Comparison of ENCODE assay signal across 13 cellular contexts in the genomic region with DNA sequence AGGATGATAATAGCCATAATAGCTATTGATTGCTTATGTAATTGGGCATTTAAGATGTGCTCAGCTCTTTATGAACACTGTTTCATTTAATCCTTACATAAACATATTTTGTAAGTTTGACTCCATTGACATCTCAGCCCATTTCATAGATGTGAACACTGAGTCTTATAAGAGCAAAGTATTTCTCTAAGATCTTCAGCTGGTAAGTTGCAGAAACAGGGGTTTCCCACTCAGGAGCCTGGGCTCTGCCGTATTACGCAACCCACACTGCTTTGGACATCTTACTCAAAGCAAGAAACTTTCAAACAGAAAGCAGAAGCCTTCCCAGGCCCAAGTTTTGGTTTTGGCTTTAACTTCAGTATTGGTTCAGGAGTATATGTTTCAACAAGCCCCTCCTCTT.
DNase-seq lines count a peak whose midpoint lies in the region; ATAC-seq and TF ChIP-seq lines count a peak whose summit lies in the region.
"Had no signal": no experiment of that assay in that cellular context is flagged by ENCODE, and none has a peak within 500 bp of the region (broad histone marks: within the 10 kb centered on the region; RNA-seq: fewer than 3 reads in every experiment).

No MANE protein-coding gene starts in this region.

- no peak overlapping the region for H3K4me2 ChIP-seq in GM23248 (ENCODE audit: unreplicated experiment)
- H3K4me2 ChIP-seq in SK-N-SH: no peak overlapping the region
- H3K4me2 ChIP-seq: neural progenitor cell had no signal

- POLR2A ChIA-PET in SK-N-SH (lab: Yijun Ruan, JAX) (no interaction called here), RWPE1 (lab: Yijun Ruan, JAX; ENCODE audit: low non-redundant PET) (no interaction called here)

- ATAC-seq in GM18868 (IDR thresholded peaks at IDR 0.05; ENCODE audit: unreplicated experiment) (peak; percentile 96), HG03469 (IDR thresholded peaks at IDR 0.05; ENCODE audit: unreplicated experiment) (peak; percentile 94)
- ATAC-seq: Panc1 had no signal

- no peaks in the 10 kb centered on the region for H3K4me1 ChIP-seq in GM23248 (ENCODE audit: insufficient read depth)
- H3K4me1 ChIP-seq in testis: peaks cover 18% of the 10 kb centered on the region
- H3K4me1 ChIP-seq in SK-N-SH (ENCODE audit: control insufficient read depth in 1 of 2, insufficient read depth in 2 of 2, low read depth in 1 of 2, low read length in 1 of 2): peaks cover 0 to 7% of the 10 kb centered on the region in 2 experiments; a peak in 2 of 4 replicates

- no peak for TF ChIP-seq POLR2A in testis (IDR thresholded peaks at IDR 0.05)

- H3K36me3 ChIP-seq in GM23248 (ENCODE audit: low read depth) (no peaks in the 10 kb centered on the region), testis (ENCODE audit: low read depth, missing control alignments) (no peaks in the 10 kb centered on the region), SK-N-SH (replicated peaks in 1 of 2; ENCODE audit: control insufficient read depth in 1 of 2, insufficient read depth in 2 of 2, low read length in 1 of 2) (no peaks in the 10 kb centered on the region)
- H3K36me3 ChIP-seq: neural progenitor cell had no signal

- H3F3A ChIP-seq in GM23248 (ENCODE audit: insufficient read depth) (no peaks in the 10 kb centered on the region), SK-N-SH (replicated peaks; ENCODE audit: insufficient read depth) (no peaks in the 10 kb centered on the region)

- H3K9me2 ChIP-seq in GM23248 (ENCODE audit: insufficient read depth) (no peaks in the 10 kb centered on the region), SK-N-SH (no peaks in the 10 kb centered on the region)

- peak; percentile 4 for DNase-seq in GM23248
- DNase-seq in fibroblast of the aortic adventitia (ENCODE audit: low read depth): peak; percentile 31
- no peak for DNase-seq in testis
- no peak for DNase-seq in AG20443 (ENCODE audit: low spot score)
- DNase-seq in SK-N-SH: no peak
- DNase-seq in RWPE1 (ENCODE audit: low spot score): no peak
- DNase-seq: activated CD4-positive, alpha-beta T cell treated with anti-CD3 and anti-CD28 coated beads, Interleukin-2, amount 50 U/mL, for 1 hour; activated naive CD8-positive, alpha-beta T cell treated with anti-CD3 and anti-CD28 coated beads, Interleukin-2, amount 10 ng/mL, durations not matched to agents 7 days and 5 days; immature natural killer cell had no signal

- WGBS in GM23248 (ENCODE audit: low coverage in 1 of 2, low lambda C conversion rate in 2 of 2, missing lambda C conversion rate in 2 of 2), 2 experiments: 93 to 100% methylated on average over 2 of the region's 2 CpGs
- WGBS in testis, 2 donors: 92% methylated on average over 2 of the region's 2 CpGs
- WGBS in SK-N-SH (ENCODE audit: low lambda C conversion rate): 88% methylated on average over 2 of the region's 2 CpGs

- H2AFZ ChIP-seq in GM23248 (no peak overlapping the region), SK-N-SH (ENCODE audit: low read depth) (no peak overlapping the region)
- H2AFZ ChIP-seq: neural progenitor cell had no signal

- CTCF ChIA-PET in SK-N-SH (lab: Yijun Ruan, JAX) (no interaction called here), RWPE1 (lab: Yijun Ruan, JAX) (interaction anchor here (0.6 kb wide), 1 partner anchor 147 kb away, joined by 3 read pairs; no protein-coding TSS in a partner anchor)

- no peak for TF ChIP-seq EP300 in SK-N-SH (IDR thresholded peaks at IDR 0.05; ENCODE audit: borderline replicate concordance in 1 of 2, low read depth in 1 of 2, low read length in 1 of 2)

- in situ Hi-C loops in GM23248 (cut with MboI): no loop called here

- no peaks in the 10 kb centered on the region for H3K9me3 ChIP-seq in GM23248 (ENCODE audit: low read depth)
- H3K9me3 ChIP-seq in testis: no peaks in the 10 kb centered on the region
- H3K9me3 ChIP-seq in SK-N-SH: no peaks in the 10 kb centered on the region

- TF ChIP-seq CTCF in fibroblast of the aortic adventitia (IDR thresholded peaks at IDR 0.05; ENCODE audit: insufficient read depth, low read length): no peak
- no peak for TF ChIP-seq CTCF in testis (IDR thresholded peaks at IDR 0.05)
- no peak for TF ChIP-seq CTCF in SK-N-SH (IDR thresholded peaks at IDR 0.05)
- TF ChIP-seq CTCF in RWPE1 (conservative IDR thresholded peaks at IDR 0.05; ENCODE audit: low read depth): no peak

- H3K9ac ChIP-seq in GM23248 (no peak overlapping the region), SK-N-SH (no peak overlapping the region)
- H3K9ac ChIP-seq: neural progenitor cell had no signal

- intact Hi-C loops in testis (cut with DNase I; ENCODE audit: low total_unique reads): no loop called here

- no peak for TF ChIP-seq RAD21 in SK-N-SH (IDR thresholded peaks at IDR 0.05; ENCODE audit: low read length)

- H3K4me3 ChIP-seq in GM23248 (no peak overlapping the region), fibroblast of the aortic adventitia (ENCODE audit: low read depth, low read length) (no peak overlapping the region), testis (no peak overlapping the region), SK-N-SH (ENCODE audit: low read depth in 2 of 2, low read length in 1 of 2) (no peak overlapping the region)
- H3K4me3 ChIP-seq: neural progenitor cell had no signal

- H4K20me1 ChIP-seq in GM23248 (ENCODE audit: insufficient read depth) (no peaks in the 10 kb centered on the region), SK-N-SH (ENCODE audit: insufficient read depth) (no peaks in the 10 kb centered on the region)

- H3K79me2 ChIP-seq in GM23248 (ENCODE audit: insufficient read depth) (no peaks in the 10 kb centered on the region), SK-N-SH (ENCODE audit: insufficient read depth) (no peaks in the 10 kb centered on the region)

- H3K27ac ChIP-seq in GM23248 (no peak overlapping the region), testis (no peak overlapping the region), SK-N-SH (ENCODE audit: low read depth in 2 of 2, low read length in 1 of 2) (no peak overlapping the region), RWPE1 (no peak overlapping the region)
- H3K27ac ChIP-seq: neural progenitor cell had no signal

- H3K27me3 ChIP-seq in GM23248 (replicated peaks; ENCODE audit: insufficient read depth) (no peaks in the 10 kb centered on the region), testis (no peaks in the 10 kb centered on the region), SK-N-SH (ENCODE audit: insufficient read depth) (no peaks in the 10 kb centered on the region)
- H3K27me3 ChIP-seq: neural progenitor cell had no signal

TF ChIP-seq in SK-N-SH, 30 proteins besides CTCF, POLR2A, EP300 and RAD21 (continues in another document):
- TF ChIP-seq USF2 (IDR thresholded peaks at IDR 0.05; ENCODE audit: borderline replicate concordance, low read depth, low read length) (no peak), EZH2phosphoT487 (IDR thresholded peaks at IDR 0.05; ENCODE audit: borderline replicate concordance, low read depth) (no peak), RXRA (IDR thresholded peaks at IDR 0.05; ENCODE audit: borderline replicate concordance, low read depth) (no peak), NFIC (IDR thresholded peaks at IDR 0.05; ENCODE audit: borderline replicate concordance) (no peak), FOSL2 (IDR thresholded peaks at IDR 0.05; ENCODE audit: borderline replicate concordance, low read depth) (no peak), GATA2 (CRISPR knock-in tag; IDR thresholded peaks at IDR 0.05) (no peak), TEAD4 (IDR thresholded peaks at IDR 0.05; ENCODE audit: borderline replicate concordance, insufficient read depth) (no peak), CHD2 (IDR thresholded peaks at IDR 0.05; ENCODE audit: low read length, partially characterized antibody) (no peak), NRF1 (IDR thresholded peaks at IDR 0.05; ENCODE audit: low read depth, low read length) (no peak), FOXJ3 (CRISPR knock-in tag; IDR thresholded peaks at IDR 0.05) (no peak), TAF1 (IDR thresholded peaks at IDR 0.05; ENCODE audit: borderline replicate concordance, low read depth, low read length) (no peak), SMC3 (IDR thresholded peaks at IDR 0.05; ENCODE audit: low read depth, low read length) (no peak), YY1 (IDR thresholded peaks at IDR 0.05; ENCODE audit: low read depth) (no peak)
- TF ChIP-seq, protein P1, sequence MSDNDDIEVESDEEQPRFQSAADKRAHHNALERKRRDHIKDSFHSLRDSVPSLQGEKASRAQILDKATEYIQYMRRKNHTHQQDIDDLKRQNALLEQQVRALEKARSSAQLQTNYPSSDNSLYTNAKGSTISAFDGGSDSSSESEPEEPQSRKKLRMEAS (IDR thresholded peaks at IDR 0.05; ENCODE audit: low read depth): no peak
- TF ChIP-seq, protein P2, sequence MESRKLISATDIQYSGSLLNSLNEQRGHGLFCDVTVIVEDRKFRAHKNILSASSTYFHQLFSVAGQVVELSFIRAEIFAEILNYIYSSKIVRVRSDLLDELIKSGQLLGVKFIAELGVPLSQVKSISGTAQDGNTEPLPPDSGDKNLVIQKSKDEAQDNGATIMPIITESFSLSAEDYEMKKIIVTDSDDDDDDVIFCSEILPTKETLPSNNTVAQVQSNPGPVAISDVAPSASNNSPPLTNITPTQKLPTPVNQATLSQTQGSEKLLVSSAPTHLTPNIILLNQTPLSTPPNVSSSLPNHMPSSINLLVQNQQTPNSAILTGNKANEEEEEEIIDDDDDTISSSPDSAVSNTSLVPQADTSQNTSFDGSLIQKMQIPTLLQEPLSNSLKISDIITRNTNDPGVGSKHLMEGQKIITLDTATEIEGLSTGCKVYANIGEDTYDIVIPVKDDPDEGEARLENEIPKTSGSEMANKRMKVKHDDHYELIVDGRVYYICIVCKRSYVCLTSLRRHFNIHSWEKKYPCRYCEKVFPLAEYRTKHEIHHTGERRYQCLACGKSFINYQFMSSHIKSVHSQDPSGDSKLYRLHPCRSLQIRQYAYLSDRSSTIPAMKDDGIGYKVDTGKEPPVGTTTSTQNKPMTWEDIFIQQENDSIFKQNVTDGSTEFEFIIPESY (IDR thresholded peaks at IDR 0.05; ENCODE audit: borderline replicate concordance, low read depth): no peak
- TF ChIP-seq, protein P3, sequence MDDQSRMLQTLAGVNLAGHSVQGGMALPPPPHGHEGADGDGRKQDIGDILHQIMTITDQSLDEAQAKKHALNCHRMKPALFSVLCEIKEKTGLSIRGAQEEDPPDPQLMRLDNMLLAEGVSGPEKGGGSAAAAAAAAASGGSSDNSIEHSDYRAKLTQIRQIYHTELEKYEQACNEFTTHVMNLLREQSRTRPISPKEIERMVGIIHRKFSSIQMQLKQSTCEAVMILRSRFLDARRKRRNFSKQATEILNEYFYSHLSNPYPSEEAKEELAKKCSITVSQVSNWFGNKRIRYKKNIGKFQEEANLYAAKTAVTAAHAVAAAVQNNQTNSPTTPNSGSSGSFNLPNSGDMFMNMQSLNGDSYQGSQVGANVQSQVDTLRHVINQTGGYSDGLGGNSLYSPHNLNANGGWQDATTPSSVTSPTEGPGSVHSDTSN (IDR thresholded peaks at IDR 0.05): no peak

Comparison
In these comparisons a context has a peak if more than half of its experiments do, and no peak if none do; other contexts are left out.
1. DNase-seq: peak in GM23248 (single experiment) and fibroblast of the aortic adventitia (single experiment); none in testis (single experiment), AG20443 (single experiment), SK-N-SH (single experiment) and RWPE1 (single experiment).